ENCODE assay signal across 22 cellular contexts in genomic region chr16:87319997-87320491, GRCh38.
"Had no signal": no experiment of that assay in that cellular context is flagged by ENCODE, and none has a peak within 500 bp of the region (broad histone marks: within the 10 kb centered on the region; RNA-seq: fewer than 3 reads in every experiment).

No MANE protein-coding gene starts in this region.

- DNase-seq: activated CD4-positive, alpha-beta memory T cell treated with anti-CD3 and anti-CD28 coated beads for 36 hours; activated CD4-positive, alpha-beta T cell treated with anti-CD3 and anti-CD28 coated beads, Interleukin-2, amount 10 ng/mL, durations not matched to agents 7 days and 5 days; activated CD4-positive, CD25-positive, alpha-beta regulatory T cell; activated effector memory CD4-positive, alpha-beta T cell treated with anti-CD3 and anti-CD28 coated beads, Interleukin-2, amount 50 U/mL, for 16 hours; activated naive CD4-positive, alpha-beta T cell treated with Interleukin-2 at 50 U/mL for 16 hours; activated naive CD8-positive, alpha-beta T cell treated with anti-CD3 and anti-CD28 coated beads, Interleukin-2, amount 50 U/mL, for 24 hours; activated T-cell treated with anti-CD3 and anti-CD28 coated beads for 4 hours; amniotic stem cell; Karpas-422; MM.1S; NCI-H1105; NCI-H1436; NCI-H1694 treated with DMSO at 0.1 percent for 48 hours; NCI-H2029 treated with DMSO at 0.1 percent for 48 hours; NCI-H345; NCI-H510A; NCI-H526 treated with DMSO at 0.1 percent for 48 hours; RPMI8226; SHP77 treated with DMSO at 0.1 percent for 48 hours; T-helper 17 cell; T-helper 9 cell had no signal

- H3K27ac ChIP-seq: VCaP had no signal
